8 cellular contexts compared by ENCODE assay signal in the genomic region with DNA sequence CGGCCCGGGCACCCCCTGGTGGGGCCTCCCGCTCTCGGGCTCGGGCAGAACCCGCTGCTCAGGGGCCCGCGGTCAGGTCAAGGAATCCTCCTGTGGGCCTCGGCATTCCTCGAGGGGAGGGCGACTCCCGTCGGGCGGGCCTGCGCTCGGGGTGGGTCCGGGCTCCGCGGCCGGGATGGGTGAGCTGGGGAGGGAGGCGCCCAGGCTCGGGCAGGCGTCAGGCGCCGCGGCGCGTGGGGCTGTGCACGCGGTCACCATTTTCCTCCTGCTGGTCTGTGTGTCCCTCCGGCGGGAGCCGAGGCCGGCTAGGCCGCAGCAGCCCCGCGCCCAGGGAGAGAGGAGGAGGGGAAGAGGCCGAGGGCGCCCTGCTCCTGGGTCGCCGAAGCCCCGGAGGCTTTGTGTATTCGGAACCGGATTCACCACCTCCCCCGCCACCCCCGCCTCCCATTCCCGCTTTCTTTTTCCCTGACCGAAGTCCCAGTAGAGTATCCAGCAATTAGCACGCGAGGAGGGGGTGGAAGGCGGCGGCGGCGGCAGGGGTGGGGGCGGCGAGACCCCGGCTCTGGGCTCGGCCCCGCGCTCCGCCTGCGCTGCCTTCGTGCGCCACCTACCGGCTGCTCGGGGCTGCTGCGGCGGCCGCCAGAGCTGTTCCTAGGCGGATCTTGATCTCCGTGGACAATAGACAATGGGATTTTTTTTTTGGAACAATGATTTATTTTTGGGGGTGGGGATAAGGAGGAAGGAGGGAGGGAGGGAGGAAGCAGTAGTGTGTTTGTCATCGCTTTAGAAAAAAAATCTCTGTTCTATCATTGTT.
A peak's percentile ranks its signal among the peaks of the same experiment; 100 is the strongest.
DNase-seq lines count a peak whose midpoint lies in the region; ATAC-seq and TF ChIP-seq lines count a peak whose summit lies in the region.

No MANE protein-coding gene starts in this region.

- ATAC-seq in GM19467 (IDR thresholded peaks at IDR 0.05; ENCODE audit: unreplicated experiment): peak; percentile 49
- peak; percentile 81 for ATAC-seq in RWPE2 (ENCODE audit: low read depth)

- H2AFZ ChIP-seq in neural progenitor cell (replicated peaks): peak overlapping the region; percentile 60

- peak overlapping the region; percentile 80 to 91 (median 86) for H3K9ac ChIP-seq in BLaER1 treated with 17β-estradiol and CSF1 and Interleukin-3, amounts not matched to agents 10 nM and 100 nM
- no peak overlapping the region for H3K9ac ChIP-seq in neural progenitor cell

- DNase-seq in RWPE2 (ENCODE audit: low spot score) (no peak), foreskin melanocyte (peak; percentile 80), neural progenitor cell (ENCODE audit: low spot score) (peak; percentile 88)
- DNase-seq in activated naive CD4-positive, alpha-beta T cell treated with Interleukin-2 at 50 U/mL for 16 hours: peak; percentile 58

- TF ChIP-seq CTCF in RWPE2 (IDR thresholded peaks at IDR 0.05; ENCODE audit: poor library complexity, severe bottlenecking) (peak; percentile 98), neural progenitor cell (IDR thresholded peaks at IDR 0.05) (peak; percentile 99)

- H3K4me1 Mint-ChIP-seq in neural progenitor cell: peaks cover 44% of the 10 kb centered on the region

- H3F3A ChIP-seq in neural progenitor cell (ENCODE audit: low read depth): peaks cover 7% of the 10 kb centered on the region

- peaks cover 25 to 79% (median 57%) of the 10 kb centered on the region in 10 experiments for H3K4me1 ChIP-seq in BLaER1 treated with 17β-estradiol and CSF1 and Interleukin-3, amounts not matched to agents 10 nM and 100 nM
- H3K4me1 ChIP-seq in RWPE2 (ENCODE audit: insufficient read depth, poor library complexity, severe bottlenecking): peaks cover 12% of the 10 kb centered on the region
- peaks cover 23% of the 10 kb centered on the region for H3K4me1 ChIP-seq in neural progenitor cell

- peak overlapping the region; percentile 54 to 71 (median 62) for H3K4me3 ChIP-seq in BLaER1 treated with 17β-estradiol and CSF1 and Interleukin-3, amounts not matched to agents 10 nM and 100 nM
- peak overlapping the region; percentile 38 for H3K4me3 ChIP-seq in RWPE2 (ENCODE audit: severe bottlenecking)
- peak overlapping the region; percentile 49 for H3K4me3 ChIP-seq in neural progenitor cell

- peak overlapping the region; percentile 79 to 92 (median 87) for H3K27ac ChIP-seq in BLaER1 treated with 17β-estradiol and CSF1 and Interleukin-3, amounts not matched to agents 10 nM and 100 nM
- peak overlapping the region; percentile 64 for H3K27ac ChIP-seq in KOPT-K1 (ENCODE audit: low read depth, low read length, poor library complexity, severe bottlenecking)
- no peak overlapping the region for H3K27ac ChIP-seq in RWPE2 (ENCODE audit: poor library complexity, severe bottlenecking)
- H3K27ac ChIP-seq in neural progenitor cell: no peak overlapping the region
- peak overlapping the region; percentile 96 for H3K27ac ChIP-seq in temporal lobe (ENCODE audit: low read depth, low read length)

- H3K9me3 ChIP-seq in BLaER1 treated with 17β-estradiol and CSF1 and Interleukin-3, amounts not matched to agents 10 nM and 100 nM (replicated peaks in 1 of 11): no peaks in the 10 kb centered on the region
- no peaks in the 10 kb centered on the region for H3K9me3 ChIP-seq in KOPT-K1 (ENCODE audit: insufficient read depth, low read length, poor library complexity, severe bottlenecking)
- no peaks in the 10 kb centered on the region for H3K9me3 ChIP-seq in RWPE2 (ENCODE audit: severe bottlenecking)
- no peaks in the 10 kb centered on the region for H3K9me3 ChIP-seq in neural progenitor cell (ENCODE audit: low read depth)

- no peaks in the 10 kb centered on the region for H3K36me3 Mint-ChIP-seq in neural progenitor cell

- H3K27me3 ChIP-seq in BLaER1 treated with 17β-estradiol and CSF1 and Interleukin-3, amounts not matched to agents 10 nM and 100 nM: no peaks in the 10 kb centered on the region
- H3K27me3 ChIP-seq in RWPE2 (ENCODE audit: insufficient read depth, poor library complexity, severe bottlenecking) (no peaks in the 10 kb centered on the region), neural progenitor cell (peaks cover 7% of the 10 kb centered on the region)

- H3K79me2 ChIP-seq in neural progenitor cell (ENCODE audit: low read depth): no peaks in the 10 kb centered on the region

- H3K27ac Mint-ChIP-seq in neural progenitor cell: peak overlapping the region; percentile 48

- no peaks in the 10 kb centered on the region for H4K20me1 ChIP-seq in BLaER1 treated with 17β-estradiol and CSF1 and Interleukin-3, amounts not matched to agents 10 nM and 100 nM
- H4K20me1 ChIP-seq in neural progenitor cell (ENCODE audit: low read depth): no peaks in the 10 kb centered on the region

- peaks cover 5% of the 10 kb centered on the region for H3K27me3 Mint-ChIP-seq in neural progenitor cell (ENCODE audit: insufficient read depth, low read depth)

- H3K4me2 ChIP-seq in BLaER1 treated with 17β-estradiol and CSF1 and Interleukin-3, amounts not matched to agents 10 nM and 100 nM: peak overlapping the region; percentile 73 to 95 (median 85)
- H3K4me2 ChIP-seq in neural progenitor cell: peak overlapping the region; percentile 75

- H3K9me3 Mint-ChIP-seq in neural progenitor cell: no peaks in the 10 kb centered on the region

- H3K36me3 ChIP-seq in BLaER1 treated with 17β-estradiol and CSF1 and Interleukin-3, amounts not matched to agents 10 nM and 100 nM: no peaks in the 10 kb centered on the region
- H3K36me3 ChIP-seq in KOPT-K1 (ENCODE audit: insufficient read depth, low read length) (no peaks in the 10 kb centered on the region), RWPE2 (ENCODE audit: low read depth) (no peaks in the 10 kb centered on the region), neural progenitor cell (no peaks in the 10 kb centered on the region)

- peak overlapping the region; percentile 71 for H3K4me3 Mint-ChIP-seq in neural progenitor cell

Comparison
In these comparisons a context has a peak if more than half of its experiments do, and no peak if none do; other contexts are left out.
1. H3K27ac ChIP-seq: peak in BLaER1 treated with 17β-estradiol and CSF1 and Interleukin-3, amounts not matched to agents 10 nM and 100 nM (11 of 11), KOPT-K1 (single experiment) and temporal lobe (single experiment); none in RWPE2 (single experiment) and neural progenitor cell (single experiment).
2. Peak in every context shown above with its lines, with median percentiles within 50 percentile points of each other: H3K4me3 ChIP-seq.